2 cellular contexts compared by ENCODE assay signal in the genomic region with DNA sequence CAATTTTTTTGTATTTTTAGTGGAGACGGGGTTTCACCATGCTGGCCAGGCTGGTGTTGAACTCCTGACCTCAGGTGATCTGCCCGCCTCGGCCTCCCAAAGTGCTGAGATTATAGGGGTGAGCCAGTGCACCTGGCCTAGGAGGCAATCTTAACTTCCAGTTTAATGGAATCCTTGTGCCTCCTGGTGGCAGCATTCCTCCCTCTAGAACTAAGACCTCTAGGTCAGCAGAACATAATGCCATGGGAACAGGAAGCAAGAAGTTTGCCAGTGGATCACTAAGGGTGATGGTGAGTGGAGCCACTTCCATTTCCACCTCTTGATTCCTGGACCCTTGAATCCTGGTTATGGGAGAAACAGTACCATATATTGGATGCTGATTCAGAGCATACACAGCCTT.
TF ChIP-seq lines count a peak whose summit lies in the region.

No MANE protein-coding gene starts in this region.

TF ChIP-seq in IMR-90, 13 proteins besides CTCF, POLR2A, EP300 and RAD21:
- TF ChIP-seq MAFK (IDR thresholded peaks at IDR 0.05; ENCODE audit: low read depth, low read length) (peak; percentile 33; the same call in 1 of the 2 replicates), SMC3 (IDR thresholded peaks at IDR 0.05; ENCODE audit: low read depth, low read length) (peak; percentile 38)

TF ChIP-seq in H1, 55 proteins besides CTCF, POLR2A, EP300 and RAD21:
- TF ChIP-seq MAFK (IDR thresholded peaks at IDR 0.05; ENCODE audit: low read depth, low read length), result 0 out of 2 replicates have a peak, but pooled peaks have one; percentile 14
- TF ChIP-seq TEAD4 (IDR thresholded peaks at IDR 0.05; ENCODE audit: low read depth, low read length), result peak; percentile 62
